Comparison of ENCODE assay signal across 1 cellular context in the genomic region with DNA sequence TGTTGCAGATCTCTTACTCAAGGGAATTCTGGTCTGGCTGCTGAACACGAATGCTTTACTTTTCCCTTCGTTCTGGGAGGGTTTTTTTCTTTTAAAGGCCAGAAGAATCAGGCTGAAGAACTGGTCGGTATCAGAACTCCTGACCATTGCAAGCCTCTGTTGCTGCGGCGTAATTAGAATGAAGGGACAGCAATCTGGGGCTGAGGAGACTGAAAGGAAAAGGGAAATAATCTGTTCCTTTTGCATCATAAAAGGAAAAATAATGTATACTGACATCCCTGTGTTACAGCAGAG.
TF ChIP-seq lines count a peak whose summit lies in the region.

No MANE protein-coding gene starts in this region.

TF ChIP-seq in K562, 482 proteins besides CTCF, POLR2A, EP300 and RAD21 (continued from another document):
- TF ChIP-seq, protein P1, sequence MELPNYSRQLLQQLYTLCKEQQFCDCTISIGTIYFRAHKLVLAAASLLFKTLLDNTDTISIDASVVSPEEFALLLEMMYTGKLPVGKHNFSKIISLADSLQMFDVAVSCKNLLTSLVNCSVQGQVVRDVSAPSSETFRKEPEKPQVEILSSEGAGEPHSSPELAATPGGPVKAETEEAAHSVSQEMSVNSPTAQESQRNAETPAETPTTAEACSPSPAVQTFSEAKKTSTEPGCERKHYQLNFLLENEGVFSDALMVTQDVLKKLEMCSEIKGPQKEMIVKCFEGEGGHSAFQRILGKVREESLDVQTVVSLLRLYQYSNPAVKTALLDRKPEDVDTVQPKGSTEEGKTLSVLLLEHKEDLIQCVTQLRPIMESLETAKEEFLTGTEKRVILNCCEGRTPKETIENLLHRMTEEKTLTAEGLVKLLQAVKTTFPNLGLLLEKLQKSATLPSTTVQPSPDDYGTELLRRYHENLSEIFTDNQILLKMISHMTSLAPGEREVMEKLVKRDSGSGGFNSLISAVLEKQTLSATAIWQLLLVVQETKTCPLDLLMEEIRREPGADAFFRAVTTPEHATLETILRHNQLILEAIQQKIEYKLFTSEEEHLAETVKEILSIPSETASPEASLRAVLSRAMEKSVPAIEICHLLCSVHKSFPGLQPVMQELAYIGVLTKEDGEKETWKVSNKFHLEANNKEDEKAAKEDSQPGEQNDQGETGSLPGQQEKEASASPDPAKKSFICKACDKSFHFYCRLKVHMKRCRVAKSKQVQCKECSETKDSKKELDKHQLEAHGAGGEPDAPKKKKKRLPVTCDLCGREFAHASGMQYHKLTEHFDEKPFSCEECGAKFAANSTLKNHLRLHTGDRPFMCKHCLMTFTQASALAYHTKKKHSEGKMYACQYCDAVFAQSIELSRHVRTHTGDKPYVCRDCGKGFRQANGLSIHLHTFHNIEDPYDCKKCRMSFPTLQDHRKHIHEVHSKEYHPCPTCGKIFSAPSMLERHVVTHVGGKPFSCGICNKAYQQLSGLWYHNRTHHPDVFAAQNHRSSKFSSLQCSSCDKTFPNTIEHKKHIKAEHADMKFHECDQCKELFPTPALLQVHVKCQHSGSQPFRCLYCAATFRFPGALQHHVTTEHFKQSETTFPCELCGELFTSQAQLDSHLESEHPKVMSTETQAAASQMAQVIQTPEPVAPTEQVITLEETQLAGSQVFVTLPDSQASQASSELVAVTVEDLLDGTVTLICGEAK (IDR thresholded peaks at IDR 0.05) = peak; percentile 8; the same call in 1 of the 2 replicates
- TF ChIP-seq, protein P1 (CRISPR knock-in tag; IDR thresholded peaks at IDR 0.05) = no peak
- TF ChIP-seq TOE1 (IDR thresholded peaks at IDR 0.05; ENCODE audit: borderline replicate concordance) (no peak), TOE1 (CRISPR knock-in tag; IDR thresholded peaks at IDR 0.05; ENCODE audit: borderline replicate concordance, low read depth) (no peak), GTF2E2 (tag; IDR thresholded peaks at IDR 0.05) (0 out of 2 replicates have a peak, but pooled peaks have one; percentile 14)
TF ChIP-seq in K562: peak in this region for 2.
